Comparison of ENCODE assay signal across 24 cellular contexts in genomic region chr17:20779521-20779920, GRCh38.
"Had no signal": no experiment of that assay in that cellular context is flagged by ENCODE, and none has a peak within 500 bp of the region (broad histone marks: within the 10 kb centered on the region; RNA-seq: fewer than 3 reads in every experiment).

No MANE protein-coding gene starts in this region.

- H3K4me2 ChIP-seq: KMS-11, PC-9, SK-N-SH had no signal

- H3K27ac ChIP-seq: KMS-11, PC-9, RWPE1 had no signal

- H3K9me3 ChIP-seq: SK-N-SH had no signal

- H3K27ac Mint-ChIP-seq: IgD-negative memory B cell had no signal

- H3K4me3 ChIP-seq: K562, PC-9 had no signal

- H2AFZ ChIP-seq: PC-9 had no signal

- H3K9ac ChIP-seq: KMS-11, SK-N-SH had no signal

- H3K4me3 Mint-ChIP-seq: IgD-negative memory B cell had no signal

- DNase-seq: Kasumi-1; MM.1S; NCI-H1092 treated with DMSO at 0.1 percent for 48 hours; NCI-H1436; NCI-H187; NCI-H2029; NCI-H2081 treated with DMSO at 0.1 percent for 48 hours; NCI-H2171; NCI-H226; NCI-H446; NCI-H510A; NCI-H524 treated with DMSO at 0.1 percent for 48 hours; NCI-H69; NCI-H774; NK-92 treated with Interleukin-12 subunit alpha and Interleukin-12 subunit beta, amount 100 ng/mL, for 24 hours; OCI-M1; PC-9; SHP77; SK-N-SH; SW 1271 had no signal

- H3K9me2 ChIP-seq: SK-N-SH had no signal

- ATAC-seq: K562 had no signal
